Comparison of ENCODE assay signal across 16 cellular contexts in genomic region chr1:235430991-235431390, GRCh38.
"Had no signal": no experiment of that assay in that cellular context is flagged by ENCODE, and none has a peak within 500 bp of the region (broad histone marks: within the 10 kb centered on the region; RNA-seq: fewer than 3 reads in every experiment).

No MANE protein-coding gene starts in this region.

- H3K27me3 ChIP-seq: right atrium auricular region, tibial nerve, vagina had no signal

- H3K4me3 ChIP-seq: lower lobe of right lung, right atrium auricular region, tibial nerve, vagina had no signal

- H3K4me3 Mint-ChIP-seq: activated naive CD8-positive, alpha-beta T cell treated with anti-CD3 and anti-CD28 coated beads for 36 hours; activated T-cell treated with anti-CD3 and anti-CD28 coated beads, Interleukin-2, amount 50 U/mL, for 72 hours; effector memory CD8-positive, alpha-beta T cell; natural killer cell had no signal

- H3K4me1 Mint-ChIP-seq: activated naive CD8-positive, alpha-beta T cell treated with anti-CD3 and anti-CD28 coated beads for 36 hours had no signal

- H3K27ac Mint-ChIP-seq: activated naive CD8-positive, alpha-beta T cell treated with anti-CD3 and anti-CD28 coated beads for 36 hours; activated T-cell treated with anti-CD3 and anti-CD28 coated beads, Interleukin-2, amount 50 U/mL, for 72 hours; natural killer cell had no signal

- H3K9me3 Mint-ChIP-seq: activated naive CD8-positive, alpha-beta T cell treated with anti-CD3 and anti-CD28 coated beads for 36 hours; activated T-cell treated with anti-CD3 and anti-CD28 coated beads, Interleukin-2, amount 50 U/mL, for 72 hours; effector memory CD8-positive, alpha-beta T cell; natural killer cell had no signal

- H3K9me3 ChIP-seq: lower lobe of right lung, right atrium auricular region, tibial nerve, vagina had no signal

- H3K27ac ChIP-seq: lower lobe of right lung, right atrium auricular region, tibial nerve, vagina had no signal

- DNase-seq: activated CD4-positive, alpha-beta T cell treated with anti-CD3 and anti-CD28 coated beads, Interleukin-2, amount 50 U/mL, for 4 hours; activated gamma-delta T cell treated with Interleukin-2 at 50 U/mL for 16 hours; activated naive CD8-positive, alpha-beta T cell treated with anti-CD3 and anti-CD28 coated beads for 36 hours; activated T-cell treated with anti-CD3 and anti-CD28 coated beads, Interleukin-2, amount 50 U/mL, for 72 hours; anterior cingulate cortex; caudate nucleus; cortex of kidney; effector memory CD8-positive, alpha-beta T cell; hypothalamus; lower lobe of right lung; natural killer cell; small intestine had no signal

- H3K4me1 ChIP-seq: lower lobe of right lung, right atrium auricular region, tibial nerve, vagina had no signal

- H3K27me3 Mint-ChIP-seq: activated naive CD8-positive, alpha-beta T cell treated with anti-CD3 and anti-CD28 coated beads for 36 hours; effector memory CD8-positive, alpha-beta T cell had no signal

- H3K36me3 Mint-ChIP-seq: activated naive CD8-positive, alpha-beta T cell treated with anti-CD3 and anti-CD28 coated beads for 36 hours had no signal

- ATAC-seq: activated CD4-positive, CD25-positive, alpha-beta regulatory T cell treated with anti-CD3 and anti-CD28 coated beads, Interleukin-2, amount 50 U/mL, for 24 hours; activated T-cell treated with anti-CD3 and anti-CD28 coated beads, Interleukin-2, amount 50 U/mL, for 72 hours; effector memory CD8-positive, alpha-beta T cell; lower lobe of right lung; natural killer cell had no signal
